In the genomic region with DNA sequence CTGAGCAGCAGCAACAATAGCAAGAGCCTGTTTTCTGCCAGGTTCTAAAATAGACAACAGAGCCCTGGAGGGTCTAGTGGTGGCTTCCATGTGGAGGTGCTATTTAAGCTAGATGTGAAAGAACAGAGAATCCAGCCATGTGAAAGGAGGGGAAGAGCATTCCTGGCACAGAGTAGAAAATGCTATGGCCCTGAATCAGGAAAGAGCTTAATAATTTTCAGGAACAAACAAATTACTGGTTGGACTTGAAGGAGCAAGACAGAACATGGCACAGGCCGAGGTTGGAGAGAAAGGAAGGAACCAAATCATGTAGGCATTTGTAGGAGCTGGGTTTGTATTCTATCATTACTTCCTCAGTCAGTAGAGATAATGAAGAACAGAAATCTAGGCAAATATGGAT, we compare ENCODE assay signal across 25 cellular contexts.
"Had no signal": no experiment of that assay in that cellular context is flagged by ENCODE, and none has a peak within 500 bp of the region (broad histone marks: within the 10 kb centered on the region; RNA-seq: fewer than 3 reads in every experiment).

No MANE protein-coding gene starts in this region.

- H3K9me3 Mint-ChIP-seq: nephron progenitor cell, type B pancreatic cell, WTC11 had no signal

- H3K4me1 ChIP-seq: body of pancreas, testis had no signal

- H3K9me3 ChIP-seq: body of pancreas, esophagus muscularis mucosa, lower lobe of right lung, right atrium auricular region, testis had no signal

- H3K4me3 Mint-ChIP-seq: activated CD4-positive, alpha-beta memory T cell treated with anti-CD3 and anti-CD28 coated beads, Interleukin-2, amount 10 ng/mL, durations not matched to agents 7 days and 5 days; activated CD4-positive, alpha-beta T cell treated with anti-CD3 and anti-CD28 coated beads for 36 hours; activated CD8-positive, alpha-beta memory T cell treated with anti-CD3 and anti-CD28 coated beads, Interleukin-2, amount 10 ng/mL, durations not matched to agents 7 days and 5 days; activated naive CD8-positive, alpha-beta T cell treated with anti-CD3 and anti-CD28 coated beads, Interleukin-2, amount 10 ng/mL, durations not matched to agents 7 days and 5 days; nephron progenitor cell; type B pancreatic cell; WTC11 had no signal

- H3K4me3 ChIP-seq: body of pancreas, esophagus muscularis mucosa, lower lobe of right lung, right atrium auricular region, skin epidermis, testis had no signal

- ATAC-seq: activated CD4-positive, alpha-beta T cell treated with anti-CD3 and anti-CD28 coated beads for 36 hours; activated CD8-positive, alpha-beta memory T cell treated with anti-CD3 and anti-CD28 coated beads, Interleukin-2, amount 10 ng/mL, durations not matched to agents 7 days and 5 days; body of pancreas; WTC11 had no signal

- H3K27me3 ChIP-seq: body of pancreas, esophagus muscularis mucosa, right atrium auricular region, testis had no signal

- FAIRE-seq: colon, islet of Langerhans had no signal

- H3K27me3 Mint-ChIP-seq: activated CD4-positive, alpha-beta memory T cell treated with anti-CD3 and anti-CD28 coated beads, Interleukin-2, amount 10 ng/mL, durations not matched to agents 7 days and 5 days; activated CD4-positive, alpha-beta T cell treated with anti-CD3 and anti-CD28 coated beads for 36 hours; activated CD8-positive, alpha-beta memory T cell treated with anti-CD3 and anti-CD28 coated beads, Interleukin-2, amount 10 ng/mL, durations not matched to agents 7 days and 5 days; activated naive CD8-positive, alpha-beta T cell treated with anti-CD3 and anti-CD28 coated beads, Interleukin-2, amount 10 ng/mL, durations not matched to agents 7 days and 5 days; progenitor cell of endocrine pancreas; type B pancreatic cell had no signal

- H3K36me3 Mint-ChIP-seq: activated CD8-positive, alpha-beta memory T cell treated with anti-CD3 and anti-CD28 coated beads, Interleukin-2, amount 10 ng/mL, durations not matched to agents 7 days and 5 days; type B pancreatic cell; WTC11 had no signal

- H3K27ac ChIP-seq: body of pancreas, esophagus muscularis mucosa, lower lobe of right lung, right atrium auricular region, testis had no signal

- H3K36me3 ChIP-seq: esophagus muscularis mucosa, lower lobe of right lung, right atrium auricular region had no signal

- H3K27ac Mint-ChIP-seq: activated CD4-positive, alpha-beta memory T cell treated with anti-CD3 and anti-CD28 coated beads, Interleukin-2, amount 10 ng/mL, durations not matched to agents 7 days and 5 days; activated CD4-positive, alpha-beta T cell treated with anti-CD3 and anti-CD28 coated beads for 36 hours; activated CD8-positive, alpha-beta memory T cell treated with anti-CD3 and anti-CD28 coated beads, Interleukin-2, amount 10 ng/mL, durations not matched to agents 7 days and 5 days; activated naive CD8-positive, alpha-beta T cell treated with anti-CD3 and anti-CD28 coated beads, Interleukin-2, amount 10 ng/mL, durations not matched to agents 7 days and 5 days; progenitor cell of endocrine pancreas; type B pancreatic cell; WTC11 had no signal

- DNase-seq: activated CD4-positive, alpha-beta memory T cell treated with anti-CD3 and anti-CD28 coated beads, Interleukin-2, amount 10 ng/mL, durations not matched to agents 7 days and 5 days; activated CD4-positive, alpha-beta T cell treated with anti-CD3 and anti-CD28 coated beads for 36 hours; activated CD8-positive, alpha-beta memory T cell treated with anti-CD3 and anti-CD28 coated beads, Interleukin-2, amount 10 ng/mL, durations not matched to agents 7 days and 5 days; activated naive CD4-positive, alpha-beta T cell; activated naive CD8-positive, alpha-beta T cell treated with anti-CD3 and anti-CD28 coated beads, Interleukin-2, amount 10 ng/mL, durations not matched to agents 7 days and 5 days; amygdala; body of pancreas; caudate nucleus; effector CD4-positive, alpha-beta T cell; hippocampal formation; lower lobe of right lung; nephron progenitor cell; nucleus accumbens; stimulated activated CD4-positive, alpha-beta T cell treated with anti-CD3 and anti-CD28 coated beads, Interleukin-2, amount 100 ng/mL, for 48 hours; SW 1271; T-helper 2 cell; testis had no signal
